In the genomic region with DNA sequence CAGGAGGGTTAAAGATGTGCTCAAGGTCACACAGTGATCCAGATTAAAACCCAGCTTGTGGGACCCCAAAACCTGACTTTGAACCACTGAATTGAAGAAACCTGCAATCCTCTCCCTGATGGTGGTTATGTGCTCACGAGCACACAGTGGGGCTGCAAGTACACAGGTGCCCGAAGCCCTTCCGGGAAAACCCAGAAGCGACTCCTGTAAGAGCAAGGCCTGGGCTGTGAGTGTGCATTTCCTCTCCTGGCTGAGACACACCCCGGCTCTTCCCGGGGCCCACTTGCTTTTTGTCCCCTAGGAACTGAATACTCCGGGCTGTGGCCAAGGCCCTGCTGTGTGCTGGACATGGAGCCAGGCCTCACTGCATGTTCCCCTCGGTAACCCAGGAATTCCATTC, we compare ENCODE assay signal across 10 cellular contexts. TPM values are rescaled to one million over a fixed set of nuclear protein-coding genes. Genes with fewer than 3 reads are reported as not detected.
DNase-seq lines count a peak whose midpoint lies in the region; ATAC-seq and TF ChIP-seq lines count a peak whose summit lies in the region.
"Not testable (repeated sequence)": the region's sequence is repeated elsewhere in the genome, so short reads cannot be mapped to it uniquely, and the experiment has no call there.
"Had no signal": no experiment of that assay in that cellular context is flagged by ENCODE, and none has a peak within 500 bp of the region (broad histone marks: within the 10 kb centered on the region; RNA-seq: fewer than 3 reads in every experiment).

No MANE protein-coding gene starts in this region.

- intact Hi-C loops in activated CD8-positive, alpha-beta T cell treated with anti-CD3 and anti-CD28 coated beads for 36 hours (cut with micrococcal nuclease); mucosa of descending colon (cut with DNase I, micrococcal nuclease): not testable (repeated sequence)

- H3K9me2 ChIP-seq in GM23338 (ENCODE audit: insufficient read depth) = not testable (repeated sequence)

- H4K20me1 ChIP-seq in GM23338 (replicated peaks; ENCODE audit: insufficient read depth) = not testable (repeated sequence)

- H3K9me3 Mint-ChIP-seq in GM23338; activated CD8-positive, alpha-beta T cell treated with anti-CD3 and anti-CD28 coated beads for 36 hours; activated T-cell treated with anti-CD3 and anti-CD28 coated beads, Interleukin-2, amount 50 U/mL, for 4 hours; activated naive CD8-positive, alpha-beta T cell treated with anti-CD3 and anti-CD28 coated beads, Interleukin-2, amount 10 ng/mL, durations not matched to agents 7 days and 5 days; natural killer cell treated with Interleukin-12 subunit alpha and Interleukin-12 subunit beta and Interleukin-15 and Interleukin-18, amount 100 ng/mL, for 72 hours; stimulated activated naive CD8-positive, alpha-beta T cell treated with anti-CD3 and anti-CD28 coated beads, Interleukin-15, Interleukin-2, amounts not matched to agents 100 ng/mL and 50 ng/mL, for 24 hours: not testable (repeated sequence)

- POLR2A ChIA-PET in activated CD8-positive, alpha-beta T cell treated with anti-CD3 and anti-CD28 coated beads for 36 hours (lab: Charles Lee) = interaction anchor here (1.3 kb wide), 1 partner anchor 40 kb away, joined by 3 read pairs; no protein-coding TSS in a partner anchor
- POLR2A ChIA-PET in activated naive CD8-positive, alpha-beta T cell treated with anti-CD3 and anti-CD28 coated beads, Interleukin-2, amount 10 ng/mL, durations not matched to agents 7 days and 5 days (lab: Charles Lee) = interaction anchor here (1.9 kb wide), 1 partner anchor 69 kb away, joined by 8 read pairs; no protein-coding TSS in a partner anchor

- H3K27me3 Mint-ChIP-seq in GM23338 (ENCODE audit: insufficient read depth, low read depth, poor library complexity) = peaks cover 12% of the 10 kb centered on the region
- not testable (repeated sequence) for H3K27me3 Mint-ChIP-seq in activated CD8-positive, alpha-beta T cell treated with anti-CD3 and anti-CD28 coated beads for 36 hours; activated naive CD8-positive, alpha-beta T cell treated with anti-CD3 and anti-CD28 coated beads, Interleukin-2, amount 10 ng/mL, durations not matched to agents 7 days and 5 days; natural killer cell treated with Interleukin-12 subunit alpha and Interleukin-12 subunit beta and Interleukin-15 and Interleukin-18, amount 100 ng/mL, for 72 hours; stimulated activated naive CD8-positive, alpha-beta T cell treated with anti-CD3 and anti-CD28 coated beads, Interleukin-15, Interleukin-2, amounts not matched to agents 100 ng/mL and 50 ng/mL, for 24 hours
- H3K27me3 Mint-ChIP-seq in activated T-cell treated with anti-CD3 and anti-CD28 coated beads, Interleukin-2, amount 50 U/mL, for 4 hours (ENCODE audit: low read depth) = peaks cover 17% of the 10 kb centered on the region

- not testable (repeated sequence) for H2AFZ ChIP-seq in GM23338

- H3K27me3 ChIP-seq in GM23338 (ENCODE audit: insufficient read depth) = peaks cover 19% of the 10 kb centered on the region

- H3K4me1 ChIP-seq in GM23338 (ENCODE audit: insufficient read depth); mucosa of descending colon (ENCODE audit: low read depth): not testable (repeated sequence)

- not testable (repeated sequence) for DNase-seq in GM23338 (ENCODE audit: low spot score); activated T-cell treated with anti-CD3 and anti-CD28 coated beads, Interleukin-2, amount 50 U/mL, for 4 hours; activated naive CD8-positive, alpha-beta T cell treated with anti-CD3 and anti-CD28 coated beads, Interleukin-2, amount 10 ng/mL, durations not matched to agents 7 days and 5 days; mucosa of descending colon; natural killer cell treated with Interleukin-12 subunit alpha and Interleukin-12 subunit beta and Interleukin-15 and Interleukin-18, amount 100 ng/mL, for 72 hours (ENCODE audit: low spot score)
- peak; percentile 62 for DNase-seq in activated CD8-positive, alpha-beta T cell treated with anti-CD3 and anti-CD28 coated beads for 36 hours

- not testable (repeated sequence) for H3K4me1 Mint-ChIP-seq in GM23338; activated T-cell treated with anti-CD3 and anti-CD28 coated beads, Interleukin-2, amount 50 U/mL, for 4 hours (ENCODE audit: low read depth); natural killer cell treated with Interleukin-12 subunit alpha and Interleukin-12 subunit beta and Interleukin-15 and Interleukin-18, amount 100 ng/mL, for 72 hours (ENCODE audit: low read depth in 2 of 2)
- peaks cover 25% of the 10 kb centered on the region for H3K4me1 Mint-ChIP-seq in activated CD8-positive, alpha-beta T cell treated with anti-CD3 and anti-CD28 coated beads for 36 hours (ENCODE audit: low read depth)
- H3K4me1 Mint-ChIP-seq in activated naive CD8-positive, alpha-beta T cell treated with anti-CD3 and anti-CD28 coated beads, Interleukin-2, amount 10 ng/mL, durations not matched to agents 7 days and 5 days = peaks cover 26% of the 10 kb centered on the region
- peaks cover 23% of the 10 kb centered on the region for H3K4me1 Mint-ChIP-seq in stimulated activated naive CD8-positive, alpha-beta T cell treated with anti-CD3 and anti-CD28 coated beads, Interleukin-15, Interleukin-2, amounts not matched to agents 100 ng/mL and 50 ng/mL, for 24 hours (ENCODE audit: low read depth)

- not testable (repeated sequence) for H3F3A ChIP-seq in GM23338 (replicated peaks; ENCODE audit: low read depth)

- ATAC-seq in GM23338; activated T-cell treated with anti-CD3 and anti-CD28 coated beads, Interleukin-2, amount 50 U/mL, for 4 hours: not testable (repeated sequence)
- peak; percentile 20 for ATAC-seq in activated CD8-positive, alpha-beta T cell treated with anti-CD3 and anti-CD28 coated beads for 36 hours
- ATAC-seq in activated naive CD8-positive, alpha-beta T cell treated with anti-CD3 and anti-CD28 coated beads, Interleukin-2, amount 10 ng/mL, durations not matched to agents 7 days and 5 days (ENCODE audit: low read depth) = peak; percentile 6
- peak; percentile 10 for ATAC-seq in mucosa of descending colon
- peak in 1 of 2 donors; percentile 17 for ATAC-seq in natural killer cell treated with Interleukin-12 subunit alpha and Interleukin-12 subunit beta and Interleukin-15 and Interleukin-18, amount 100 ng/mL, for 72 hours

- peak overlapping the region; percentile 65; the same call in 2 of the 3 replicates for H3K4me3 Mint-ChIP-seq in GM23338
- H3K4me3 Mint-ChIP-seq in activated CD8-positive, alpha-beta T cell treated with anti-CD3 and anti-CD28 coated beads for 36 hours = peak overlapping the region; percentile 98
- H3K4me3 Mint-ChIP-seq in activated T-cell treated with anti-CD3 and anti-CD28 coated beads, Interleukin-2, amount 50 U/mL, for 4 hours = peak overlapping the region; percentile 75
- peak overlapping the region; percentile 97 for H3K4me3 Mint-ChIP-seq in activated naive CD8-positive, alpha-beta T cell treated with anti-CD3 and anti-CD28 coated beads, Interleukin-2, amount 10 ng/mL, durations not matched to agents 7 days and 5 days
- peak overlapping the region; percentile 70 for H3K4me3 Mint-ChIP-seq in natural killer cell treated with Interleukin-12 subunit alpha and Interleukin-12 subunit beta and Interleukin-15 and Interleukin-18, amount 100 ng/mL, for 72 hours
- peak overlapping the region; percentile 92 for H3K4me3 Mint-ChIP-seq in stimulated activated naive CD8-positive, alpha-beta T cell treated with anti-CD3 and anti-CD28 coated beads, Interleukin-15, Interleukin-2, amounts not matched to agents 100 ng/mL and 50 ng/mL, for 24 hours

- H3K27ac ChIP-seq in GM23338 (ENCODE audit: low read depth) = not testable (repeated sequence)

- TF ChIP-seq CTCF in GM23338 (conservative IDR thresholded peaks at IDR 0.05; ENCODE audit: low read depth in 2 of 2); activated CD8-positive, alpha-beta T cell treated with anti-CD3 and anti-CD28 coated beads for 36 hours (IDR thresholded peaks at IDR 0.05); mucosa of descending colon (IDR thresholded peaks at IDR 0.05): not testable (repeated sequence)

- not testable (repeated sequence) for H3K4me2 ChIP-seq in GM23338

- H3K4me3 ChIP-seq in GM23338, mucosa of descending colon: not testable (repeated sequence)

- H3K9me3 ChIP-seq in mucosa of descending colon = not testable (repeated sequence)

- H3K27ac Mint-ChIP-seq in GM23338 = not testable (repeated sequence)
- H3K27ac Mint-ChIP-seq in activated CD8-positive, alpha-beta T cell treated with anti-CD3 and anti-CD28 coated beads for 36 hours = peak overlapping the region; percentile 96
- peak overlapping the region; percentile 98 for H3K27ac Mint-ChIP-seq in activated naive CD8-positive, alpha-beta T cell treated with anti-CD3 and anti-CD28 coated beads, Interleukin-2, amount 10 ng/mL, durations not matched to agents 7 days and 5 days
- peak overlapping the region in 1 of 2 donors; percentile 70 for H3K27ac Mint-ChIP-seq in natural killer cell treated with Interleukin-12 subunit alpha and Interleukin-12 subunit beta and Interleukin-15 and Interleukin-18, amount 100 ng/mL, for 72 hours
- peak overlapping the region; percentile 97 for H3K27ac Mint-ChIP-seq in stimulated activated naive CD8-positive, alpha-beta T cell treated with anti-CD3 and anti-CD28 coated beads, Interleukin-15, Interleukin-2, amounts not matched to agents 100 ng/mL and 50 ng/mL, for 24 hours

- H3K36me3 ChIP-seq in GM23338 (ENCODE audit: insufficient read depth); mucosa of descending colon (ENCODE audit: low read depth): not testable (repeated sequence)

- H3K79me2 ChIP-seq in GM23338 (replicated peaks; ENCODE audit: insufficient read depth) = not testable (repeated sequence)

- CTCF ChIA-PET in activated CD8-positive, alpha-beta T cell treated with anti-CD3 and anti-CD28 coated beads for 36 hours (lab: Charles Lee) = not testable (repeated sequence)

- H3K36me3 Mint-ChIP-seq in GM23338 (ENCODE audit: low read depth); activated T-cell treated with anti-CD3 and anti-CD28 coated beads, Interleukin-2, amount 50 U/mL, for 4 hours (ENCODE audit: insufficient read depth); natural killer cell treated with Interleukin-12 subunit alpha and Interleukin-12 subunit beta and Interleukin-15 and Interleukin-18, amount 100 ng/mL, for 72 hours: not testable (repeated sequence)
- peaks cover 39% of the 10 kb centered on the region for H3K36me3 Mint-ChIP-seq in activated CD8-positive, alpha-beta T cell treated with anti-CD3 and anti-CD28 coated beads for 36 hours (ENCODE audit: low read depth)
- peaks cover 14% of the 10 kb centered on the region for H3K36me3 Mint-ChIP-seq in activated naive CD8-positive, alpha-beta T cell treated with anti-CD3 and anti-CD28 coated beads, Interleukin-2, amount 10 ng/mL, durations not matched to agents 7 days and 5 days
- peaks cover 12% of the 10 kb centered on the region for H3K36me3 Mint-ChIP-seq in stimulated activated naive CD8-positive, alpha-beta T cell treated with anti-CD3 and anti-CD28 coated beads, Interleukin-15, Interleukin-2, amounts not matched to agents 100 ng/mL and 50 ng/mL, for 24 hours (ENCODE audit: low read depth)

RNA-seq across cellular contexts. Expression of a gene that starts 1.1 kb away (rescaled TPM):
- total RNA-seq in GM23338 (2014; rRNA removed; shearing (Covaris generic)) = 0.31 and 3.0 TPM in 2 replicates
- polyA plus RNA-seq in GM23338 (2016; fragmentation: Nextera tagmentation; extraction: Ambion mirVana) = 0.61 and 0.63 TPM in 2 replicates
- 100 to 1,000 TPM; 319 to 321 TPM for total RNA-seq in activated CD8-positive, alpha-beta T cell treated with anti-CD3 and anti-CD28 coated beads for 36 hours
- 10 to 100 TPM; 11.7 to 47.4 (median 38.7) TPM for total RNA-seq in activated T-cell treated with anti-CD3 and anti-CD28 coated beads, Interleukin-2, amount 50 U/mL, for 4 hours
- total RNA-seq in activated naive CD8-positive, alpha-beta T cell treated with anti-CD3 and anti-CD28 coated beads, Interleukin-2, amount 10 ng/mL, durations not matched to agents 7 days and 5 days = 100 to 1,000 TPM; 475 to 483 TPM
- total RNA-seq in mucosa of descending colon = 1 to 10 TPM; 1.5 to 3.8 (median 2.9) TPM
- 10 to 100 TPM in 1 of 2 donors, 1 to 10 TPM in 1; 8.4 to 31.5 TPM for total RNA-seq in natural killer cell treated with Interleukin-12 subunit alpha and Interleukin-12 subunit beta and Interleukin-15 and Interleukin-18, amount 100 ng/mL, for 72 hours
- total RNA-seq: Calu3, HFFc6, HT1080 had no signal

Comparison
In these comparisons a context has a peak if more than half of its experiments do, and no peak if none do; other contexts are left out.
1. RNA of a gene that starts 1.1 kb away (total RNA-seq): 475 to 483 TPM in activated naive CD8-positive, alpha-beta T cell treated with anti-CD3 and anti-CD28 coated beads, Interleukin-2, amount 10 ng/mL, durations not matched to agents 7 days and 5 days and 319 to 321 TPM in activated CD8-positive, alpha-beta T cell treated with anti-CD3 and anti-CD28 coated beads for 36 hours; 11.7 to 47.4 TPM in activated T-cell treated with anti-CD3 and anti-CD28 coated beads, Interleukin-2, amount 50 U/mL, for 4 hours, 8.4 to 31.5 TPM in natural killer cell treated with Interleukin-12 subunit alpha and Interleukin-12 subunit beta and Interleukin-15 and Interleukin-18, amount 100 ng/mL, for 72 hours, 1.5 to 3.8 TPM in mucosa of descending colon and 0.31 to 3.0 TPM in GM23338; every median in the first group is over 4 times any median in the second.
2. Peak in every context shown above with its lines, with median percentiles within 50 percentile points of each other: H3K4me3 Mint-ChIP-seq.